In genomic region chr17:64538508-64539120, GRCh38 we compare ENCODE assay signal across 1 cellular context.
TF ChIP-seq lines count a peak whose summit lies in the region.

No MANE protein-coding gene starts in this region.

TF ChIP-seq in K562, 482 proteins besides CTCF, POLR2A, EP300 and RAD21:
- TF ChIP-seq POLR2B (IDR thresholded peaks at IDR 0.05; ENCODE audit: low read depth, partially characterized antibody) (peak; percentile 38), TCF15 (CRISPR knock-in tag; IDR thresholded peaks at IDR 0.05) (no peak), ILF3 (IDR thresholded peaks at IDR 0.05; ENCODE audit: borderline replicate concordance) (0 out of 2 replicates have a peak, but pooled peaks have one; percentile 37), ZHX1 (conservative IDR thresholded peaks at IDR 0.05; ENCODE audit: low read length) (no peak), SUPT5H (IDR thresholded peaks at IDR 0.05) (0 out of 2 replicates have a peak, but pooled peaks have one; percentile 52), ZBTB40 (IDR thresholded peaks at IDR 0.05) (no peak), ZBTB40 (CRISPR knock-in tag; IDR thresholded peaks at IDR 0.05) (no peak), MAZ (CRISPR knock-in tag; conservative IDR thresholded peaks at IDR 0.05 in 1 of 2, IDR thresholded peaks at IDR 0.05 in 1 of 2) (no peak)
